In genomic region chr14:104650057-104650980, GRCh38 we compare ENCODE assay signal across 8 cellular contexts. TPM values are rescaled to one million over a fixed set of nuclear protein-coding genes. Genes with fewer than 3 reads are reported as not detected.
DNase-seq lines count a peak whose midpoint lies in the region; ATAC-seq and TF ChIP-seq lines count a peak whose summit lies in the region.

No MANE protein-coding gene starts in this region.

- no peak overlapping the region for H3K27ac ChIP-seq in gastrocnemius medialis

- H3K27me3 ChIP-seq in gastrocnemius medialis, result peaks cover 0 to 1% (median 0%) of the 10 kb centered on the region in 3 donors

- peak overlapping the region; percentile 55 for H3K4me3 ChIP-seq in astrocyte of the spinal cord (ENCODE audit: low read depth, low read length)
- peak overlapping the region; percentile 78 for H3K4me3 ChIP-seq in iPS-11a (ENCODE audit: low read depth, low read length)
- peak overlapping the region; percentile 26 to 41 (median 36) for H3K4me3 ChIP-seq in gastrocnemius medialis

- DNase-seq in HK-2 (ENCODE audit: unreplicated experiment), result peak; percentile 66
- DNase-seq in T-helper 17 cell, result peak; percentile 47 to 51 (median 49)
- DNase-seq in astrocyte of the spinal cord (ENCODE audit: low read depth, low spot score), result peak; percentile 55
- DNase-seq in gastrocnemius medialis, result no peak
- DNase-seq in NCI-H2107 (lab: John Stamatoyannopoulos, UW), result no peak
- DNase-seq in amniotic stem cell (lab: John Stamatoyannopoulos, UW), result no peak

- ATAC-seq in T-helper 17 cell (peak; percentile 77), gastrocnemius medialis (peak in 1 of 2 donors; percentile 78)

- TF ChIP-seq CTCF in GM12874 (IDR thresholded peaks at IDR 0.05; ENCODE audit: insufficient read depth, low read depth, low read length), result peak; percentile 99
- TF ChIP-seq CTCF in astrocyte of the spinal cord (IDR thresholded peaks at IDR 0.05; ENCODE audit: low read depth, low read length), result peak; percentile 99
- TF ChIP-seq CTCF in gastrocnemius medialis (IDR thresholded peaks at IDR 0.05 in 4 of 5, conservative IDR thresholded peaks at IDR 0.05 in 1 of 5), result peak; percentile 76 to 99 (median 93)

- in situ Hi-C loops in astrocyte of the spinal cord (cut with HindIII; ENCODE audit: low sequenced_read_pairs) (no loop called here), gastrocnemius medialis (cut with MboI; ENCODE audit: low sequenced_read_pairs in 4 of 4) (no loop called here)

- H3K4me1 ChIP-seq in gastrocnemius medialis, result peaks cover 0 to 9% of the 10 kb centered on the region in 2 donors

- no peaks in the 10 kb centered on the region for H3K36me3 Mint-ChIP-seq in T-helper 17 cell (ENCODE audit: low read depth)

- no peaks in the 10 kb centered on the region for H3K4me1 Mint-ChIP-seq in T-helper 17 cell

- H3K9me3 ChIP-seq in T-helper 17 cell (ENCODE audit: control insufficient read depth, low read length, poor library complexity, severe bottlenecking) (no peaks in the 10 kb centered on the region), gastrocnemius medialis (peaks cover 0 to 2% (median 0%) of the 10 kb centered on the region in 3 donors)

- H3K4me3 Mint-ChIP-seq in T-helper 17 cell, result peak overlapping the region; percentile 33

- intact Hi-C loops in gastrocnemius medialis (cut with DNase I; ENCODE audit: low total_unique reads), result loop anchor here (1.0 kb wide), 1 partner anchor 58 kb away; no protein-coding TSS in a partner anchor

- H3K36me3 ChIP-seq in gastrocnemius medialis, result no peaks in the 10 kb centered on the region

- H3K27me3 Mint-ChIP-seq in T-helper 17 cell, result peaks cover 5% of the 10 kb centered on the region

- TF ChIP-seq POLR2A in gastrocnemius medialis (IDR thresholded peaks at IDR 0.05), result no peak

- peak overlapping the region; percentile 43 for H3K27ac Mint-ChIP-seq in T-helper 17 cell

RNA-seq across cellular contexts. Expression of gene INF2, which starts 39.1 kb away (rescaled TPM):
- total RNA-seq in T-helper 17 cell (10 to 100 TPM; 61.0 to 76.1 TPM), gastrocnemius medialis (10 to 100 TPM; 11.6 to 34.6 (median 19.7) TPM)

RNA-seq across cellular contexts. Expression of gene TMEM179, which starts 45.7 kb away (rescaled TPM):
- not detected for total RNA-seq in T-helper 17 cell
- not detected for total RNA-seq in gastrocnemius medialis

Comparison
In these comparisons a context has a peak if more than half of its experiments do, and no peak if none do; other contexts are left out.
1. DNase-seq: peak in HK-2 (single experiment), T-helper 17 cell (3 of 3) and astrocyte of the spinal cord (single experiment); none in gastrocnemius medialis (0 of 2), NCI-H2107 (single experiment) and amniotic stem cell (single experiment).
2. Peak in every context shown above with its lines, with median percentiles within 50 percentile points of each other: CTCF ChIP-seq and H3K4me3 ChIP-seq.